In the genomic region with DNA sequence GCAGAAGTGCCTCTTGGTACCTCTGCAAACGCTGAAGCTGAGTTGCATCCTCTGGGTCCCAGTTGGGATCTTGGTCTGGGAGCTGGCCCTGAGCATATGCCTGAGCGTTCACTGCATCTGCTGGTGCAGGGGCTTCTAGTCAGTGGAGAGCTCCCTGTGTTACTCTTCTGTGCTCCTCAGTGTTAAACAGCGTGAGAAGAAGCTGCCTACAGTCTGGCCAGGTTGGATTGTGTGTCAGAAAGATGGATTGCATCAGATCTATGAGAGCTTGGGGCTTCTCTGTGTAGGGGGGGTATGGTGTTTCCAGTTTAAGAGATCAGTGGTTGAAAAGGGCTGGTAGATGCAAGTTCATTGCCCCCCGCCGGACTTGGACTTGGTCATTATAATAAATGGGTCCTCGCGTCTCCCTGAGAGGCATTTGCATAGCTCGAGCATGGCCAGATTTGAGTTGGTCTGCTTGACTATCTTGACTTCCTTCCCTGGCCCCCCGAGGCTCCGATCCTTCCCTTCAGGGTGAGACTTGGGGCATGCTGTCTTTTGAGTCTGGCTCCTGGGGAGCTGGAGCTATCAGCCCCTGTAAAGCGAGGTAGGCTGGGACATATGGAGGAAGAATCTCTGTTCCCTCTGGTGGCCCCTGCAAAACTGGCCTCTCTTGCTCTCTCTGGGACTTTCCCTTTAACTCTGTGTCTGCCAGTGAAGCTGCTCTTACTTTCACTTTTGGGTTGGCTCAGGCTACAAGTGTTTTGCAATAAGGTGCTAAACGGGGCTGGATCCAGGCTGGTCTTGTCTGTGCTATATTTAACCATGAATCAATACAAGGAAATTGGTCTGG, we compare ENCODE assay signal across 8 cellular contexts. TPM values are rescaled to one million over a fixed set of nuclear protein-coding genes. Genes with fewer than 3 reads are reported as not detected.
A peak's percentile ranks its signal among the peaks of the same experiment; 100 is the strongest.
DNase-seq lines count a peak whose midpoint lies in the region; ATAC-seq and TF ChIP-seq lines count a peak whose summit lies in the region.

No MANE protein-coding gene starts in this region.

- H3K9me3 Mint-ChIP-seq in activated naive CD8-positive, alpha-beta T cell (ENCODE audit: low read depth), result peaks cover 1% of the 10 kb centered on the region

- TF ChIP-seq POLR2A in NB4 (IDR thresholded peaks at IDR 0.05; ENCODE audit: extremely low read depth, insufficient read length), result no peak

- intact Hi-C loops in left colon (cut with DNase I, micrococcal nuclease), result no loop called here

- peaks cover under 1% of the 10 kb centered on the region for H3K27me3 Mint-ChIP-seq in activated naive CD8-positive, alpha-beta T cell

- H3K36me3 Mint-ChIP-seq in activated naive CD8-positive, alpha-beta T cell, result peaks cover 6% of the 10 kb centered on the region

- H3K4me3 ChIP-seq in NB4 (ENCODE audit: low read depth, low read length), result peak overlapping the region; percentile 57

- no peak for TF ChIP-seq CTCF in NB4 (IDR thresholded peaks at IDR 0.05; ENCODE audit: low read depth, low read length)

- DNase-seq in activated gamma-delta T cell treated with anti-CD3 and anti-CD28 coated beads, Interleukin-2, amount 50 U/mL, for 16 hours (ENCODE audit: low read depth), result peak; percentile 8
- DNase-seq in activated gamma-delta T cell (lab: John Stamatoyannopoulos, UW) (no peak), NB4 (ENCODE audit: low read depth) (peak; percentile 81), left colon (peak in 1 of 2 donors; percentile 17), SW480 (ENCODE audit: low spot score) (no peak)
- DNase-seq in stimulated activated CD4-positive, alpha-beta T cell treated with anti-CD3 and anti-CD28 coated beads, TNF-alpha, amount 100 ng/mL, for 48 hours (ENCODE audit: low read depth in 3 of 3), result peak; percentile 6 to 27 (median 21)

- peak overlapping the region; percentile 72 for H3K27ac Mint-ChIP-seq in activated naive CD8-positive, alpha-beta T cell

- H3K4me3 Mint-ChIP-seq in activated naive CD8-positive, alpha-beta T cell, result peak overlapping the region; percentile 75

- peak; percentile 53 for ATAC-seq in left colon
- no peak for ATAC-seq in HG03139 (IDR thresholded peaks at IDR 0.05; ENCODE audit: unreplicated experiment)

- H3K4me1 Mint-ChIP-seq in activated naive CD8-positive, alpha-beta T cell (ENCODE audit: low read depth), result peaks cover 25% of the 10 kb centered on the region

RNA-seq across cellular contexts. Expression of a gene that starts 52.9 kb away (rescaled TPM):
- not detected for total RNA-seq in left colon

Comparison
In these comparisons a context has a peak if more than half of its experiments do, and no peak if none do; other contexts are left out.
1. DNase-seq: peak in activated gamma-delta T cell treated with anti-CD3 and anti-CD28 coated beads, Interleukin-2, amount 50 U/mL, for 16 hours (single experiment), NB4 (single experiment) and stimulated activated CD4-positive, alpha-beta T cell treated with anti-CD3 and anti-CD28 coated beads, TNF-alpha, amount 100 ng/mL, for 48 hours (3 of 3); none in activated gamma-delta T cell (single experiment) and SW480 (single experiment).